Comparison of ENCODE assay signal across 18 cellular contexts in genomic region chr19:40370997-40371801, GRCh38. TPM values are rescaled to one million over a fixed set of nuclear protein-coding genes. Genes with fewer than 3 reads are reported as not detected.
"Had no signal": no experiment of that assay in that cellular context is flagged by ENCODE, and none has a peak within 500 bp of the region (broad histone marks: within the 10 kb centered on the region; RNA-seq: fewer than 3 reads in every experiment).

No MANE protein-coding gene starts in this region.

- H3K4me3 Mint-ChIP-seq: activated naive CD4-positive, alpha-beta T cell treated with anti-CD3 and anti-CD28 coated beads for 36 hours; activated T-helper 1 cell treated with anti-CD3 and anti-CD28 coated beads, Interleukin-12 subunit alpha, Interleukin-12 subunit beta, Interleukin-2, Interleukin-4 antibody, amounts not matched to agents 30 ng/mL and 10 ng/mL and 1 ng/mL, durations not matched to agents 14 hours and 24 hours and 36 hours; memory B cell; natural killer cell treated with Interleukin-12 subunit alpha and Interleukin-12 subunit beta and Interleukin-15 and Interleukin-18, amount 100 ng/mL, for 72 hours had no signal

- H3K9me3 Mint-ChIP-seq: activated naive CD4-positive, alpha-beta T cell treated with anti-CD3 and anti-CD28 coated beads for 36 hours; activated T-helper 1 cell treated with anti-CD3 and anti-CD28 coated beads, Interleukin-12 subunit alpha, Interleukin-12 subunit beta, Interleukin-2, Interleukin-4 antibody, amounts not matched to agents 30 ng/mL and 10 ng/mL and 1 ng/mL, durations not matched to agents 14 hours and 24 hours and 36 hours; memory B cell; natural killer cell treated with Interleukin-12 subunit alpha and Interleukin-12 subunit beta and Interleukin-15 and Interleukin-18, amount 100 ng/mL, for 72 hours had no signal

- DNase-seq: activated CD4-positive, alpha-beta T cell treated with anti-CD3 and anti-CD28 coated beads, Interleukin-2, amount 50 U/mL, for 1 hour; activated CD8-positive, alpha-beta memory T cell treated with anti-CD3 and anti-CD28 coated beads for 24 hours; activated naive CD4-positive, alpha-beta T cell treated with anti-CD3 and anti-CD28 coated beads for 36 hours; colonic mucosa; esophagus squamous epithelium; hypothalamus; left ventricle myocardium superior; occipital lobe; right cardiac atrium; stimulated activated CD4-positive, alpha-beta T cell treated with anti-CD3 and anti-CD28 coated beads, Interleukin-15, amount 100 ng/mL, for 24 hours; stimulated activated CD4-positive, alpha-beta T cell treated with anti-CD3 and anti-CD28 coated beads, Interleukin-4, amount 100 ng/mL, for 1 hour; stimulated activated naive CD8-positive, alpha-beta T cell treated with anti-CD3 and anti-CD28 coated beads, Interleukin-15, Interleukin-2, amounts not matched to agents 100 U/mL and 50 U/mL, for 24 hours; T-helper 2 cell had no signal

- H3K27ac Mint-ChIP-seq: activated naive CD4-positive, alpha-beta T cell treated with anti-CD3 and anti-CD28 coated beads for 36 hours; activated T-helper 1 cell treated with anti-CD3 and anti-CD28 coated beads, Interleukin-12 subunit alpha, Interleukin-12 subunit beta, Interleukin-2, Interleukin-4 antibody, amounts not matched to agents 30 ng/mL and 10 ng/mL and 1 ng/mL, durations not matched to agents 14 hours and 24 hours and 36 hours; memory B cell; natural killer cell treated with Interleukin-12 subunit alpha and Interleukin-12 subunit beta and Interleukin-15 and Interleukin-18, amount 100 ng/mL, for 72 hours had no signal

- H3K36me3 Mint-ChIP-seq: natural killer cell treated with Interleukin-12 subunit alpha and Interleukin-12 subunit beta and Interleukin-15 and Interleukin-18, amount 100 ng/mL, for 72 hours had no signal

- H3K27me3 Mint-ChIP-seq: memory B cell; natural killer cell treated with Interleukin-12 subunit alpha and Interleukin-12 subunit beta and Interleukin-15 and Interleukin-18, amount 100 ng/mL, for 72 hours had no signal

RNA-seq across cellular contexts. Expression of gene HIPK4, which starts 18.8 kb away (rescaled TPM):
- total RNA-seq: activated naive CD4-positive, alpha-beta T cell treated with anti-CD3 and anti-CD28 coated beads for 36 hours; activated T-helper 1 cell treated with anti-CD3 and anti-CD28 coated beads, Interleukin-12 subunit alpha, Interleukin-12 subunit beta, Interleukin-2, Interleukin-4 antibody, amounts not matched to agents 30 ng/mL and 10 ng/mL and 1 ng/mL, durations not matched to agents 14 hours and 24 hours and 36 hours; colonic mucosa; glomerular endothelial cell; kidney epithelial cell; left ventricle myocardium superior; natural killer cell treated with Interleukin-12 subunit alpha and Interleukin-12 subunit beta and Interleukin-15 and Interleukin-18, amount 100 ng/mL, for 72 hours had no signal
